21 cellular contexts compared by ENCODE assay signal in the genomic region with DNA sequence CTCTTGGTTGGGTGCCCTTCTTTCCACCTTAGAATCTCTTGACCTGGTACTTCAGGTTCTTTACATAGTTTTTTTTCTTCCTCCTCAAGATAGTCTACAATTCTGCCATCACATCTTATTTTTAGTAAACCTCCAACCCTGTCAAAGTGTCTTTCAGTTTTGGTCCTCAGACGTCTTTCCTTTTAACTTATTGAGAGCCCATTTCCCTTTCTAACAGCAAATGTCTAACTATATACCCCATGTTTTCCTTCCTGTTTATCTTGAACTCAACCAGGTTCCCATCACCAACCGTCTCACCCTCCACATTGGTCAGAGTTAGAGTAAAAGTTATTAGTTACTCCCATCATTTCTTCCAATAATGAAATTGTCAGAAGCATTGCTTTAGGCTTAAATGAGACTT. TPM values are rescaled to one million over a fixed set of nuclear protein-coding genes. Genes with fewer than 3 reads are reported as not detected.
"Had no signal": no experiment of that assay in that cellular context is flagged by ENCODE, and none has a peak within 500 bp of the region (broad histone marks: within the 10 kb centered on the region; RNA-seq: fewer than 3 reads in every experiment).

No MANE protein-coding gene starts in this region.

- H3K4me1 ChIP-seq: parathyroid adenoma, vagina had no signal

- H2AFZ ChIP-seq: parathyroid adenoma had no signal

- FAIRE-seq: endometrium had no signal

- H3K27me3 ChIP-seq: heart left ventricle, vagina had no signal

- H3K36me3 ChIP-seq: cardiac muscle cell, vagina had no signal

- H3K4me3 ChIP-seq: cardiac muscle cell, heart left ventricle, vagina had no signal

- DNase-seq: activated B cell treated with CpG ODN at 0.5 μM for 24 hours; activated CD4-positive, alpha-beta memory T cell treated with anti-CD3 and anti-CD28 coated beads for 36 hours; activated CD4-positive, alpha-beta T cell treated with anti-CD3 and anti-CD28 coated beads for 4 hours; activated effector memory CD4-positive, alpha-beta T cell treated with Interleukin-2 at 50 U/mL for 16 hours; activated naive CD4-positive, alpha-beta T cell treated with anti-CD3 and anti-CD28 coated beads for 36 hours; activated naive CD8-positive, alpha-beta T cell treated with anti-CD3 and anti-CD28 coated beads, Interleukin-2, amount 50 U/mL, for 24 hours; activated T-cell treated with anti-CD3 and anti-CD28 coated beads, Interleukin-2, amount 50 U/mL, for 72 hours; effector CD4-positive, alpha-beta T cell; heart left ventricle; islet precursor cell; left colon; right cardiac atrium; stimulated activated CD4-positive, alpha-beta T cell treated with anti-CD3 and anti-CD28 coated beads, Interleukin-4, amount 100 ng/mL, for 24 hours; trophoblast cell had no signal

- H3K9ac ChIP-seq: parathyroid adenoma had no signal

- H3K9me3 ChIP-seq: heart left ventricle, vagina had no signal

- H3K27ac ChIP-seq: cardiac muscle cell, parathyroid adenoma, vagina had no signal

- H3K79me2 ChIP-seq: parathyroid adenoma had no signal

RNA-seq across cellular contexts. Expression of a gene that starts 10.4 kb away (rescaled TPM):
- total RNA-seq: activated CD4-positive, alpha-beta memory T cell treated with anti-CD3 and anti-CD28 coated beads for 36 hours; activated naive CD4-positive, alpha-beta T cell treated with anti-CD3 and anti-CD28 coated beads for 36 hours; activated T-cell treated with anti-CD3 and anti-CD28 coated beads, Interleukin-2, amount 50 U/mL, for 72 hours; fibroblast of villous mesenchyme; mononuclear cell; pulmonary artery endothelial cell; vagina had no signal
